17 cellular contexts compared by ENCODE assay signal in the genomic region with DNA sequence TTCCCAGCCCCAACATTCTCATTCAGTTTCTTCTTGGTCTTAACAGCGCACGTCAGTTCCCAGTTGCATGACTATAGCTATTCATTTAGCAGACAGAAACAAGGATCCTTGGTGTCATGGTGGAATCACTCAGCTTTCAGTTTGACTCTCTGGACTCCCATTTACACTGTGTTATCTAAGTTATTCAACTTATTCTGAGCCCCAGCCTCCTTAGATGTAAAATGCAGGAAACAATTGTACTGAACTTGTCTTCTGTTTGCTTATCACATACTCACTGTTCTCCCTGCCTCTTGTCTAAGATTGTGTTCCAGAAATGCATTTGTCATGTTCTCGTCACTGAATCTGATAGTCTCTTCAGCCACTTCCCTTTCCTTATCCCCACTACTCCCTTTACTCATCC.
"Had no signal": no experiment of that assay in that cellular context is flagged by ENCODE, and none has a peak within 500 bp of the region (broad histone marks: within the 10 kb centered on the region; RNA-seq: fewer than 3 reads in every experiment).

No MANE protein-coding gene starts in this region.

- H3K4me3 Mint-ChIP-seq: activated CD8-positive, alpha-beta T cell treated with anti-CD3 and anti-CD28 coated beads for 36 hours; activated naive CD8-positive, alpha-beta T cell treated with anti-CD3 and anti-CD28 coated beads, Interleukin-2, amount 50 U/mL, for 24 hours; naive thymus-derived CD4-positive, alpha-beta T cell had no signal

- H3K27me3 Mint-ChIP-seq: activated CD8-positive, alpha-beta T cell treated with anti-CD3 and anti-CD28 coated beads for 36 hours; activated naive CD8-positive, alpha-beta T cell treated with anti-CD3 and anti-CD28 coated beads, Interleukin-2, amount 50 U/mL, for 24 hours had no signal

- H3K4me1 Mint-ChIP-seq: activated naive CD8-positive, alpha-beta T cell treated with anti-CD3 and anti-CD28 coated beads, Interleukin-2, amount 50 U/mL, for 24 hours; naive thymus-derived CD4-positive, alpha-beta T cell had no signal

- ATAC-seq: activated CD8-positive, alpha-beta T cell treated with anti-CD3 and anti-CD28 coated beads for 36 hours; activated naive CD8-positive, alpha-beta T cell treated with anti-CD3 and anti-CD28 coated beads, Interleukin-2, amount 50 U/mL, for 24 hours; foreskin keratinocyte; heart left ventricle; naive thymus-derived CD4-positive, alpha-beta T cell; sciatic nerve had no signal

- H3K27me3 ChIP-seq: esophagus muscularis mucosa, foreskin keratinocyte, heart left ventricle, testis had no signal

- H3K4me3 ChIP-seq: heart left ventricle, prostate gland, SJSA1, testis had no signal

- H3K9me3 ChIP-seq: esophagus muscularis mucosa, heart left ventricle, prostate gland, SJSA1, testis had no signal

- H3K4me1 ChIP-seq: heart left ventricle, prostate gland, testis had no signal

- H3K36me3 ChIP-seq: esophagus muscularis mucosa, heart left ventricle, prostate gland, SJSA1, WERI-Rb-1 had no signal

- H3K36me3 Mint-ChIP-seq: naive thymus-derived CD4-positive, alpha-beta T cell had no signal

- H3K9me3 Mint-ChIP-seq: activated CD8-positive, alpha-beta T cell treated with anti-CD3 and anti-CD28 coated beads for 36 hours; activated naive CD8-positive, alpha-beta T cell treated with anti-CD3 and anti-CD28 coated beads, Interleukin-2, amount 50 U/mL, for 24 hours had no signal

- DNase-seq: activated CD4-positive, alpha-beta T cell treated with anti-CD3 and anti-CD28 coated beads for 4 hours; activated CD8-positive, alpha-beta memory T cell treated with anti-CD3 and anti-CD28 coated beads, Interleukin-2, amount 50 U/mL, for 48 hours; activated CD8-positive, alpha-beta T cell treated with anti-CD3 and anti-CD28 coated beads for 36 hours; activated naive CD4-positive, alpha-beta T cell treated with Interleukin-2 at 50 U/mL for 16 hours; activated naive CD8-positive, alpha-beta T cell treated with anti-CD3 and anti-CD28 coated beads, Interleukin-2, amount 50 U/mL, for 24 hours; foreskin keratinocyte; heart left ventricle; naive thymus-derived CD4-positive, alpha-beta T cell; nucleus accumbens; stimulated activated naive CD4-positive, alpha-beta T cell treated with Interleukin-2 at 50 U/mL for 16 hours; T-helper 9 cell; testis; WERI-Rb-1 had no signal

- H3K27ac ChIP-seq: foreskin keratinocyte, heart left ventricle, prostate gland, SJSA1, testis, WERI-Rb-1 had no signal

- H3K27ac Mint-ChIP-seq: activated CD8-positive, alpha-beta T cell treated with anti-CD3 and anti-CD28 coated beads for 36 hours; activated naive CD8-positive, alpha-beta T cell treated with anti-CD3 and anti-CD28 coated beads, Interleukin-2, amount 50 U/mL, for 24 hours; naive thymus-derived CD4-positive, alpha-beta T cell had no signal
